In genomic region chr17:35726609-35727460, GRCh38 we compare ENCODE assay signal across 8 cellular contexts. TPM values are rescaled to one million over a fixed set of nuclear protein-coding genes. Genes with fewer than 3 reads are reported as not detected.
DNase-seq lines count a peak whose midpoint lies in the region; ATAC-seq and TF ChIP-seq lines count a peak whose summit lies in the region.

No MANE protein-coding gene starts in this region.

- H3K4me3 ChIP-seq in Karpas-422 (ENCODE audit: low read length) (peak overlapping the region; percentile 40; the same call in 1 of the 2 replicates), osteoblast (ENCODE audit: insufficient read depth, low read length) (peak overlapping the region; percentile 3)

- H3K27ac ChIP-seq in Karpas-422 (ENCODE audit: low read length): peak overlapping the region; percentile 80
- peak overlapping the region; percentile 87 for H3K27ac ChIP-seq in osteoblast (ENCODE audit: low read depth, low read length)

- no peak for TF ChIP-seq CTCF in osteoblast (IDR thresholded peaks at IDR 0.05; ENCODE audit: extremely low read depth, low read depth, low read length)

- peaks cover 11% of the 10 kb centered on the region for H3K36me3 ChIP-seq in Karpas-422 (ENCODE audit: insufficient read depth, low read length)
- H3K36me3 ChIP-seq in osteoblast (ENCODE audit: insufficient read depth, low read length): peaks cover 14% of the 10 kb centered on the region

- no peak for ATAC-seq in HG03135 (IDR thresholded peaks at IDR 0.05; ENCODE audit: unreplicated experiment)

- no peaks in the 10 kb centered on the region for H3K9me2 ChIP-seq in Karpas-422 (replicated peaks; ENCODE audit: insufficient read depth, low read length)

- peaks cover 26% of the 10 kb centered on the region for H3K4me1 ChIP-seq in Karpas-422 (ENCODE audit: low read length)
- peaks cover 30% of the 10 kb centered on the region for H3K4me1 ChIP-seq in osteoblast (ENCODE audit: insufficient read depth, low read length)

- H2AFZ ChIP-seq in Karpas-422 (ENCODE audit: low read length) (no peak overlapping the region), osteoblast (ENCODE audit: low read length) (no peak overlapping the region)

- DNase-seq in Caki2 (ENCODE audit: low read depth) (peak; percentile 13), Karpas-422 (peak; percentile 86), dermis blood vessel endothelial cell (peak; percentile 35), osteoblast (ENCODE audit: insufficient read length, low spot score, missing footprints) (peak; percentile 97), NCI-H1048 (lab: John Stamatoyannopoulos, UW) (no peak), OCI-M1 (lab: John Stamatoyannopoulos, UW) (no peak)
- no peak for DNase-seq in stimulated activated CD4-positive, alpha-beta T cell treated with anti-CD3 and anti-CD28 coated beads, Interleukin-4, amount 100 ng/mL, for 4 hours

- H3K79me2 ChIP-seq in Karpas-422 (ENCODE audit: low read length): no peaks in the 10 kb centered on the region
- H3K79me2 ChIP-seq in osteoblast (ENCODE audit: insufficient read depth, low read length): no peaks in the 10 kb centered on the region

- H4K20me1 ChIP-seq in Karpas-422 (ENCODE audit: insufficient read depth, low read depth, low read length): no peaks in the 10 kb centered on the region
- H4K20me1 ChIP-seq in osteoblast (ENCODE audit: insufficient read depth, low read length): no peaks in the 10 kb centered on the region

- no peaks in the 10 kb centered on the region for H3K27me3 ChIP-seq in Karpas-422 (ENCODE audit: low read length)
- no peaks in the 10 kb centered on the region for H3K27me3 ChIP-seq in osteoblast (ENCODE audit: insufficient read depth, low read length)

- peak overlapping the region; percentile 53 for H3K9ac ChIP-seq in Karpas-422 (ENCODE audit: low read length)

- in situ Hi-C loops in Caki2 (cut with HindIII; ENCODE audit: low pct_unique_long_range_greater_than_20kb, low sequenced_read_pairs): no loop called here

- peak overlapping the region; percentile 58 for H3K4me2 ChIP-seq in Karpas-422 (ENCODE audit: low read depth, low read length, poor library complexity, severe bottlenecking)
- H3K4me2 ChIP-seq in osteoblast (ENCODE audit: insufficient read depth, low read length): peak overlapping the region; percentile 44

- H3K9me3 ChIP-seq in Karpas-422 (ENCODE audit: low read length) (no peaks in the 10 kb centered on the region), osteoblast (ENCODE audit: low read depth, low read length) (no peaks in the 10 kb centered on the region)

RNA-seq across cellular contexts. Expression of gene RASL10B, which starts 4.6 kb away (rescaled TPM):
- 0.17 TPM in 1 of 2 replicates, not detected in the other for total RNA-seq in Caki2 (2014; rRNA removed; shearing (Covaris generic); ENCODE audit: low replicate concordance)
- not detected in 2 replicates for total RNA-seq in Karpas-422 (2014; rRNA removed; shearing (Covaris generic); ENCODE audit: low replicate concordance)
- total RNA-seq in dermis blood vessel endothelial cell (under 0.01 and 0.09 TPM in 2 replicates), osteoblast (2.7 and 4.0 TPM in 2 replicates)

RNA-seq across cellular contexts. Expression of gene GAS2L2, which starts 26.2 kb away (rescaled TPM):
- not detected in 2 replicates for total RNA-seq in Caki2 (2014; rRNA removed; shearing (Covaris generic); ENCODE audit: low replicate concordance)
- 0.07 TPM in 1 of 2 replicates, not detected in the other for total RNA-seq in Karpas-422 (2014; rRNA removed; shearing (Covaris generic); ENCODE audit: low replicate concordance)
- total RNA-seq in dermis blood vessel endothelial cell (0.05 and 0.17 TPM in 2 replicates), osteoblast (not detected in 2 replicates)

RNA-seq across cellular contexts. Expression of gene C17orf50, which starts 33.9 kb away (rescaled TPM):
- total RNA-seq in Caki2 (2014; rRNA removed; shearing (Covaris generic); ENCODE audit: low replicate concordance): not detected in 2 replicates
- total RNA-seq in Karpas-422 (2014; rRNA removed; shearing (Covaris generic); ENCODE audit: low replicate concordance): not detected in 2 replicates
- not detected in 2 replicates for total RNA-seq in dermis blood vessel endothelial cell
- not detected in 2 replicates for total RNA-seq in osteoblast

Comparison
In these comparisons a context has a peak if more than half of its experiments do, and no peak if none do; other contexts are left out.
1. DNase-seq: peak in Caki2 (single experiment), Karpas-422 (single experiment), dermis blood vessel endothelial cell (single experiment) and osteoblast (single experiment); none in NCI-H1048 (single experiment), stimulated activated CD4-positive, alpha-beta T cell treated with anti-CD3 and anti-CD28 coated beads, Interleukin-4, amount 100 ng/mL, for 4 hours (0 of 2) and OCI-M1 (single experiment).